ENCODE assay signal across 27 cellular contexts in genomic region chr5:103990064-103990463, GRCh38.
"Had no signal": no experiment of that assay in that cellular context is flagged by ENCODE, and none has a peak within 500 bp of the region (broad histone marks: within the 10 kb centered on the region; RNA-seq: fewer than 3 reads in every experiment).

No MANE protein-coding gene starts in this region.

- H3K9me3 ChIP-seq: colonic mucosa, esophagus muscularis mucosa, esophagus squamous epithelium, gastrocnemius medialis, gastroesophageal sphincter had no signal

- FAIRE-seq: colon, endometrium, endothelial cell of umbilical vein, frontal cortex had no signal

- ATAC-seq: effector memory CD8-positive, alpha-beta T cell; esophagus mucosa; foreskin keratinocyte; gastrocnemius medialis; gastroesophageal sphincter; heart left ventricle; heart right ventricle had no signal

- H3K4me3 ChIP-seq: colonic mucosa, coronary artery, dorsolateral prefrontal cortex, esophagus muscularis mucosa, esophagus squamous epithelium, gastrocnemius medialis, gastroesophageal sphincter, heart left ventricle, heart right ventricle had no signal

- DNase-seq: colonic mucosa; cortex of kidney; dermis blood vessel endothelial cell; dorsolateral prefrontal cortex; effector CD4-positive, alpha-beta T cell; effector CD8-positive, alpha-beta T cell; effector memory CD8-positive, alpha-beta T cell; endodermal cell; erythroblast; esophagus squamous epithelium; foreskin fibroblast; foreskin keratinocyte; foreskin melanocyte; gastrocnemius medialis; glutamatergic neuron; head of caudate nucleus; heart left ventricle; heart right ventricle had no signal

- H3K36me3 ChIP-seq: colonic mucosa, esophagus muscularis mucosa, esophagus squamous epithelium, gastrocnemius medialis, gastroesophageal sphincter, heart left ventricle, heart right ventricle had no signal

- H3K27me3 ChIP-seq: colonic mucosa, dorsolateral prefrontal cortex, esophagus muscularis mucosa, esophagus squamous epithelium, foreskin keratinocyte, gastrocnemius medialis, gastroesophageal sphincter, heart left ventricle, heart right ventricle had no signal

- H3K4me1 ChIP-seq: colonic mucosa, esophagus muscularis mucosa, esophagus squamous epithelium, foreskin keratinocyte, gastrocnemius medialis, gastroesophageal sphincter, heart left ventricle, heart right ventricle had no signal

- H3K27ac ChIP-seq: colonic mucosa, coronary artery, dorsolateral prefrontal cortex, epithelial cell of prostate, esophagus muscularis mucosa, esophagus squamous epithelium, foreskin keratinocyte, gastrocnemius medialis, gastroesophageal sphincter, heart left ventricle, heart right ventricle had no signal
